In genomic region chr18:13823707-13824395, GRCh38 we compare ENCODE assay signal across 8 cellular contexts. TPM values are rescaled to one million over a fixed set of nuclear protein-coding genes. Genes with fewer than 3 reads are reported as not detected.
DNase-seq lines count a peak whose midpoint lies in the region; ATAC-seq and TF ChIP-seq lines count a peak whose summit lies in the region.

MC5R (plus strand) TSS chr18:13824149; CDS start chr18:13825766, 1,617 bp downstream.

- H3K27ac ChIP-seq in BLaER1, result no peak within 1 kb of the TSS
- H3K27ac ChIP-seq in PC-9, result no peak within 1 kb of the TSS
- no peak within 1 kb of the TSS for H3K27ac ChIP-seq in neutrophil
- H3K27ac ChIP-seq in subcutaneous abdominal adipose tissue (ENCODE audit: low read depth, low read length), result no peak within 1 kb of the TSS

- H4K20me1 ChIP-seq in BLaER1, result no peaks in the 10 kb centered on the region
- H4K20me1 ChIP-seq in PC-9 (ENCODE audit: insufficient read depth), result no peaks in the 10 kb centered on the region

- H3K79me2 ChIP-seq in PC-9 (ENCODE audit: low read depth), result no peaks in the 10 kb centered on the region

- H3K27me3 Mint-ChIP-seq in activated T-helper 1 cell treated with anti-CD3 and anti-CD28 coated beads, Interleukin-12 subunit alpha, Interleukin-12 subunit beta, Interleukin-2, Interleukin-4 antibody, amounts not matched to agents 30 ng/mL and 10 ng/mL and 1 ng/mL, durations not matched to agents 14 hours and 24 hours and 36 hours (ENCODE audit: insufficient read depth), result peaks cover 25% of the 10 kb centered on the region

- H3K4me3 ChIP-seq in BLaER1 (peak within 1 kb of the TSS; percentile 38; the same call in 1 of the 2 replicates), PC-9 (no peak within 1 kb of the TSS; the same call in 1 of the 2 replicates), neutrophil (ENCODE audit: low read depth in 1 of 2, low read length in 1 of 2) (no peak within 1 kb of the TSS), subcutaneous abdominal adipose tissue (ENCODE audit: low read depth in 1 of 5, low read length in 5 of 5) (peak within 1 kb of the TSS; percentile 52 to 63 (median 57))

- no peaks in the 10 kb centered on the region for H3K9me3 ChIP-seq in BLaER1
- H3K9me3 ChIP-seq in PC-9 (ENCODE audit: insufficient read depth, low read depth), result no peaks in the 10 kb centered on the region
- no peaks in the 10 kb centered on the region for H3K9me3 ChIP-seq in neutrophil
- no peaks in the 10 kb centered on the region for H3K9me3 ChIP-seq in subcutaneous abdominal adipose tissue (ENCODE audit: control insufficient read depth in 5 of 5, low read length in 5 of 5)

- CTCF ChIA-PET in PC-9 (lab: Charles Lee), result interaction anchor here (0.6 kb wide), 2 partner anchors 264 kb away, joined by 3 read pairs; no protein-coding TSS in a partner anchor

- TF ChIP-seq CTCF in PC-9 (conservative IDR thresholded peaks at IDR 0.05) (peak; percentile 86), neutrophil (IDR thresholded peaks at IDR 0.05) (peak; percentile 41)

- H3K27ac Mint-ChIP-seq in activated T-helper 1 cell treated with anti-CD3 and anti-CD28 coated beads, Interleukin-12 subunit alpha, Interleukin-12 subunit beta, Interleukin-2, Interleukin-4 antibody, amounts not matched to agents 30 ng/mL and 10 ng/mL and 1 ng/mL, durations not matched to agents 14 hours and 24 hours and 36 hours, result no peak within 1 kb of the TSS

- H3K27me3 ChIP-seq in BLaER1, result no peaks in the 10 kb centered on the region
- peaks cover 49% of the 10 kb centered on the region for H3K27me3 ChIP-seq in PC-9 (ENCODE audit: insufficient read depth, low read depth)
- peaks cover 61% of the 10 kb centered on the region for H3K27me3 ChIP-seq in neutrophil
- H3K27me3 ChIP-seq in subcutaneous abdominal adipose tissue (ENCODE audit: control insufficient read depth in 5 of 5, insufficient read depth in 4 of 5, low read length in 5 of 5), result peaks cover 3 to 29% (median 12%) of the 10 kb centered on the region in 5 donors

- H3K4me1 Mint-ChIP-seq in activated T-helper 1 cell treated with anti-CD3 and anti-CD28 coated beads, Interleukin-12 subunit alpha, Interleukin-12 subunit beta, Interleukin-2, Interleukin-4 antibody, amounts not matched to agents 30 ng/mL and 10 ng/mL and 1 ng/mL, durations not matched to agents 14 hours and 24 hours and 36 hours (ENCODE audit: low read depth), result no peaks in the 10 kb centered on the region

- POLR2A ChIA-PET in PC-9 (lab: Charles Lee; ENCODE audit: unreplicated experiment), result no interaction called here

- H3K4me2 ChIP-seq in BLaER1 (peak within 1 kb of the TSS; percentile 62), PC-9 (peak within 1 kb of the TSS; percentile 68)

- H3K36me3 Mint-ChIP-seq in activated T-helper 1 cell treated with anti-CD3 and anti-CD28 coated beads, Interleukin-12 subunit alpha, Interleukin-12 subunit beta, Interleukin-2, Interleukin-4 antibody, amounts not matched to agents 30 ng/mL and 10 ng/mL and 1 ng/mL, durations not matched to agents 14 hours and 24 hours and 36 hours (ENCODE audit: low read depth), result no peaks in the 10 kb centered on the region

- DNase-seq in PC-9 (peak in 1 of 2 experiments; percentile 53), fibroblast of the conjunctiva (ENCODE audit: low read depth) (peak; percentile 1)
- peak; percentile 50 for DNase-seq in activated T-helper 1 cell treated with anti-CD3 and anti-CD28 coated beads, Interleukin-12 subunit alpha, Interleukin-12 subunit beta, Interleukin-2, Interleukin-4 antibody, amounts not matched to agents 30 ng/mL and 10 ng/mL and 1 ng/mL, durations not matched to agents 14 hours and 24 hours and 36 hours (ENCODE audit: low spot score)

- no peaks in the 10 kb centered on the region for H3K9me2 ChIP-seq in PC-9 (ENCODE audit: insufficient read depth)

- BruUV-seq in PC-9 (replicated peaks; lab: Mats Ljungman, UMichigan), result no TSS peak

- H3F3A ChIP-seq in PC-9 (ENCODE audit: insufficient read depth, low read depth), result no peaks in the 10 kb centered on the region

- H3K9me3 Mint-ChIP-seq in activated T-helper 1 cell treated with anti-CD3 and anti-CD28 coated beads, Interleukin-12 subunit alpha, Interleukin-12 subunit beta, Interleukin-2, Interleukin-4 antibody, amounts not matched to agents 30 ng/mL and 10 ng/mL and 1 ng/mL, durations not matched to agents 14 hours and 24 hours and 36 hours, result no peaks in the 10 kb centered on the region

- no peak within 1 kb of the TSS for H2AFZ ChIP-seq in PC-9

- H3K4me3 Mint-ChIP-seq in activated T-helper 1 cell treated with anti-CD3 and anti-CD28 coated beads, Interleukin-12 subunit alpha, Interleukin-12 subunit beta, Interleukin-2, Interleukin-4 antibody, amounts not matched to agents 30 ng/mL and 10 ng/mL and 1 ng/mL, durations not matched to agents 14 hours and 24 hours and 36 hours, result peak within 1 kb of the TSS; percentile 33

- intact Hi-C loops in PC-9 (cut with micrococcal nuclease; ENCODE audit: unreplicated experiment), result loop anchor here (1.0 kb wide), 1 partner anchor 262 kb away; no protein-coding TSS in a partner anchor
- intact Hi-C loops in activated T-helper 1 cell treated with anti-CD3 and anti-CD28 coated beads, Interleukin-12 subunit alpha, Interleukin-12 subunit beta, Interleukin-2, Interleukin-4 antibody, amounts not matched to agents 30 ng/mL and 10 ng/mL and 1 ng/mL, durations not matched to agents 14 hours and 24 hours and 36 hours (cut with micrococcal nuclease), result loop anchor here (1.0 to 10.0 kb wide), 2 partner anchors 262 to 571 kb away; no protein-coding TSS in a partner anchor

- H3K9ac ChIP-seq in BLaER1 (no peak within 1 kb of the TSS), subcutaneous abdominal adipose tissue (ENCODE audit: low read length in 5 of 5) (peak within 1 kb of the TSS in 2 of 5 donors; percentile 29 to 38)

- peak; percentile 92 for ATAC-seq in GM19043 (IDR thresholded peaks at IDR 0.05; ENCODE audit: low read depth, unreplicated experiment)
- peak; percentile 94 for ATAC-seq in HG03354 (IDR thresholded peaks at IDR 0.05; ENCODE audit: poor library complexity, severe bottlenecking, unreplicated experiment)

- H3K4me1 ChIP-seq in BLaER1, result no peaks in the 10 kb centered on the region
- H3K4me1 ChIP-seq in PC-9 (replicated peaks; ENCODE audit: insufficient read depth), result no peaks in the 10 kb centered on the region
- H3K4me1 ChIP-seq in neutrophil (ENCODE audit: control insufficient read depth in 1 of 2, insufficient read depth in 1 of 2, low read depth in 1 of 2, low read length in 1 of 2), result peaks cover 0 to 5% of the 10 kb centered on the region in 2 experiments
- peaks cover 0 to 28% (median 14%) of the 10 kb centered on the region in 5 donors for H3K4me1 ChIP-seq in subcutaneous abdominal adipose tissue (ENCODE audit: control insufficient read depth in 5 of 5, insufficient read depth in 5 of 5, low read length in 5 of 5)

- H3K36me3 ChIP-seq in BLaER1 (no peaks in the 10 kb centered on the region), PC-9 (ENCODE audit: low read depth) (no peaks in the 10 kb centered on the region), neutrophil (no peaks in the 10 kb centered on the region), subcutaneous abdominal adipose tissue (ENCODE audit: control insufficient read depth in 5 of 5, insufficient read depth in 5 of 5, low read length in 5 of 5) (no peaks in the 10 kb centered on the region)

RNA-seq across cellular contexts. Expression of gene MC5R, which starts in this region (rescaled TPM):
- total RNA-seq in PC-9 (2021), result not detected in 2 replicates
- not detected in 2 replicates for total RNA-seq in activated T-helper 1 cell treated with anti-CD3 and anti-CD28 coated beads, Interleukin-12 subunit alpha, Interleukin-12 subunit beta, Interleukin-2, Interleukin-4 antibody, amounts not matched to agents 30 ng/mL and 10 ng/mL and 1 ng/mL, durations not matched to agents 14 hours and 24 hours and 36 hours

Comparison
In these comparisons a context has a peak if more than half of its experiments do, and no peak if none do; other contexts are left out.
1. Peak in DNase-seq in activated T-helper 1 cell treated with anti-CD3 and anti-CD28 coated beads, Interleukin-12 subunit alpha, Interleukin-12 subunit beta, Interleukin-2, Interleukin-4 antibody, amounts not matched to agents 30 ng/mL and 10 ng/mL and 1 ng/mL, durations not matched to agents 14 hours and 24 hours and 36 hours; RNA of the gene not detected or under 1 TPM.
2. H3K4me3 ChIP-seq: peak in BLaER1 (single experiment) and subcutaneous abdominal adipose tissue (5 of 5); none in PC-9 (single experiment) and neutrophil (0 of 2).